ENCODE assay signal across 8 cellular contexts in the genomic region with DNA sequence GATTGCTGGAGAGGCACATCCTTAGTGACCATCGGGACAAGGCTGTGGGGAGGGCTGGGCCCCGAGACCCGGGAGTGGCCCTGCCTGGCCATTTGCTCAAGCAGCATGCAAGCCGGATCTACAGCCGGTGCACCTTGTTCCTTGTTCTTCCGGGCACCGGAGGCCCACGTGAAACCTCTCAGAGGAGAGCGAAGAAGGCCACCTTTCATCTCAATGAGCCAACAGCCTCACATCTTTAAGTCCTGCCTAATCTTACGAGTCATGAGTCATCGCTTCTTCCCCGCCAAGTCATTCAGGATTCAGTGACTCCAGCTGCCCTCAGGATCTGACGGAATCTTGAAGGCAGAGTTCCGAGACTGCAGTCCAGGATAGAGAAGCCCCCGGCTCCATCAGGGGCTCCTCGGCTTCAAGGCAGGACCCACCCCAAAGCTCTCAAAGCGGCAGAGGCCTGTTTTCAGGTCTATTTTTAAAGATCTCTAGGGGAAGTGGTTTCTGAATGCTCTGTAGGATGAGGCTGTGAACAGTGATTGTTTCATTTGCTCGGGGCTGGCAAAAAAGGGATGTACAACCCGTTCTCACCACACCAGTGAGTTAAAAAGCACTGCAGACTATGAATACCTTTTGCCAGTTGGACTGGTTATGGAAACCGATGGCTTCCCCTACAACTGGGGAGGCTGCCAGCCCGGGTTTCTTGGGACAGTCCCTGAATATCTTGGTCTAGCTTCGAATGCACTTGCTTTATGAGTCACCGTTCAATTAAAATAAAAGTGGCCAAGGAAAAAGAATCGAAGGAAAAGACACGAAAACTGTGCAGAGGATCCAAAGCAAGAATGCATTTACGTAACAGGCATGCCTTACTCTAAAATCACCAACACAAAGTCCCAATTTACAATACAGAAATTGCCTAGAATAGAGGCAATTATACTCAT. TPM values are rescaled to one million over a fixed set of nuclear protein-coding genes. Genes with fewer than 3 reads are reported as not detected.
DNase-seq lines count a peak whose midpoint lies in the region; ATAC-seq, FAIRE-seq and TF ChIP-seq lines count a peak whose summit lies in the region.

No MANE protein-coding gene starts in this region.

- FAIRE-seq in HepG2 (lab: Jason Lieb, UNC) = no peak

- POLR2A ChIA-PET in HepG2 (lab: Yijun Ruan, JAX) = interaction anchor here (1.1 to 1.6 kb wide), 2 partner anchors 14 to 31 kb away, joined by 6 read pairs; no protein-coding TSS in a partner anchor

- DNase-seq in CD4-positive, CD25-positive, alpha-beta regulatory T cell = peak; percentile 37 to 89 (median 85)
- peak in 34 of 61 donors; percentile 7 to 74 (median 29) for DNase-seq in caudate nucleus (lab: John Stamatoyannopoulos, UW)
- no peak for DNase-seq in HepG2 (ENCODE audit: low spot score)
- DNase-seq in stimulated activated CD4-positive, alpha-beta T cell treated with anti-CD3 and anti-CD28 coated beads, Interleukin-4, amount 100 ng/mL, for 48 hours (ENCODE audit: low read depth in 2 of 2) = peak; percentile 23 to 49
- no peak for DNase-seq in NCI-H748 (lab: John Stamatoyannopoulos, UW; ENCODE audit: unreplicated experiment)

- no peaks in the 10 kb centered on the region for H4K20me1 ChIP-seq in HepG2 (ENCODE audit: insufficient read depth, low read length)

- H3K9me3 ChIP-seq in CD4-positive, CD25-positive, alpha-beta regulatory T cell (ENCODE audit: control insufficient read depth in 2 of 2, low read length in 2 of 2) = no peaks in the 10 kb centered on the region
- no peaks in the 10 kb centered on the region for H3K9me3 ChIP-seq in HepG2 (ENCODE audit: low read length)

- TF ChIP-seq EP300 in HepG2 (IDR thresholded peaks at IDR 0.05; ENCODE audit: low read depth in 2 of 2, low read length in 2 of 2) (no peak), HepG2 (CRISPR knock-in tag; IDR thresholded peaks at IDR 0.05; ENCODE audit: borderline replicate concordance) (no peak)

- no peaks in the 10 kb centered on the region for H3K36me3 ChIP-seq in CD4-positive, CD25-positive, alpha-beta regulatory T cell (ENCODE audit: control insufficient read depth, insufficient read depth, low read length)
- no peaks in the 10 kb centered on the region for H3K36me3 ChIP-seq in HepG2 (replicated peaks in 1 of 2; ENCODE audit: control insufficient read depth in 1 of 2, insufficient read depth in 2 of 2, low read length in 2 of 2)

- H3K4me3 ChIP-seq in CD4-positive, CD25-positive, alpha-beta regulatory T cell (ENCODE audit: low read depth, low read length) = peak overlapping the region; percentile 77
- H3K4me3 ChIP-seq in WI38 (ENCODE audit: low read depth, low read length) (peak overlapping the region; percentile 44), HepG2 (replicated peaks in 1 of 3; ENCODE audit: insufficient read depth in 1 of 3, low read depth in 2 of 3, low read length in 3 of 3) (no peak overlapping the region)

- BruUV-seq in HepG2 (replicated peaks; lab: Mats Ljungman, UMichigan) = no TSS peak

- WGBS in HepG2 (ENCODE audit: low lambda C conversion rate) = 67% methylated on average over 21 of the region's 26 CpGs

- in situ Hi-C loops in HepG2 (cut with HindIII; ENCODE audit: extremely low pct_ligation_motif_present, low pct_unique_long_range_greater_than_20kb) = no loop called here

- TF ChIP-seq RAD21 in HepG2 (CRISPR knock-in tag; IDR thresholded peaks at IDR 0.05) = no peak

- peak overlapping the region; percentile 40 to 94 (median 90) for H3K4me3 Mint-ChIP-seq in CD4-positive, CD25-positive, alpha-beta regulatory T cell

- CTCF ChIA-PET in HepG2 (lab: Yijun Ruan, JAX; ENCODE audit: low intra/inter-chr PET ratio, low total read pairs) = no interaction called here

- no peak for TF ChIP-seq POLR2A in HepG2 (IDR thresholded peaks at IDR 0.05; ENCODE audit: insufficient read depth in 1 of 2, low read depth in 2 of 2, low read length in 2 of 2)

- H3K9ac ChIP-seq in HepG2 (ENCODE audit: insufficient read depth, low read depth, low read length) = no peak overlapping the region

- peaks cover 13 to 69% (median 36%) of the 10 kb centered on the region in 4 donors for H3K4me1 Mint-ChIP-seq in CD4-positive, CD25-positive, alpha-beta regulatory T cell

- H3K27ac ChIP-seq in CD4-positive, CD25-positive, alpha-beta regulatory T cell (ENCODE audit: insufficient read depth, low read length, poor library complexity, severe bottlenecking) = peak overlapping the region; percentile 89
- H3K27ac ChIP-seq in caudate nucleus (ENCODE audit: low read depth, low read length) (peak overlapping the region; percentile 76), HepG2 (ENCODE audit: extremely low read length, insufficient read depth, low read length) (no peak overlapping the region)

- no peak overlapping the region for H2AFZ ChIP-seq in HepG2 (ENCODE audit: low read length)

- TF ChIP-seq CTCF in WI38 (IDR thresholded peaks at IDR 0.05; ENCODE audit: low read depth, low read length) (no peak), HepG2 (CRISPR knock-in tag; IDR thresholded peaks at IDR 0.05) (no peak)

- peak; percentile 91 to 92 for ATAC-seq in CD4-positive, CD25-positive, alpha-beta regulatory T cell (ENCODE audit: low read depth in 2 of 2)
- peak; percentile 74 for ATAC-seq in GM19463 (IDR thresholded peaks at IDR 0.05; ENCODE audit: unreplicated experiment)
- peak; percentile 43 for ATAC-seq in HG03575 (IDR thresholded peaks at IDR 0.05; ENCODE audit: extremely low read depth, insufficient number of reproducible peaks, low FRiP score, unreplicated experiment)
- ATAC-seq in HepG2 = no peak

- no peaks in the 10 kb centered on the region for H3K36me3 Mint-ChIP-seq in CD4-positive, CD25-positive, alpha-beta regulatory T cell

- H3K4me2 ChIP-seq in HepG2 (ENCODE audit: low read depth, low read length) = no peak overlapping the region

- peaks cover 6% of the 10 kb centered on the region for H3K27me3 Mint-ChIP-seq in CD4-positive, CD25-positive, alpha-beta regulatory T cell

- no peaks in the 10 kb centered on the region for H3K9me3 Mint-ChIP-seq in CD4-positive, CD25-positive, alpha-beta regulatory T cell

- no peaks in the 10 kb centered on the region for H3K27me3 ChIP-seq in CD4-positive, CD25-positive, alpha-beta regulatory T cell (ENCODE audit: control insufficient read depth, insufficient read depth, low read length)
- no peaks in the 10 kb centered on the region for H3K27me3 ChIP-seq in HepG2 (ENCODE audit: control insufficient read depth in 1 of 2, insufficient read depth in 2 of 2, low read length in 2 of 2)

- no peaks in the 10 kb centered on the region for H3K79me2 ChIP-seq in HepG2 (ENCODE audit: insufficient read depth, low read length)

- H3K4me1 ChIP-seq in CD4-positive, CD25-positive, alpha-beta regulatory T cell (ENCODE audit: control insufficient read depth, insufficient read depth, low read length, poor library complexity, severe bottlenecking) = peaks cover 29% of the 10 kb centered on the region
- peaks cover 76% of the 10 kb centered on the region for H3K4me1 ChIP-seq in HepG2 (ENCODE audit: insufficient read depth, low read length)

- H3K27ac Mint-ChIP-seq in CD4-positive, CD25-positive, alpha-beta regulatory T cell = peak overlapping the region; percentile 95 to 99 (median 98)

- intact Hi-C loops in HepG2 (cut with micrococcal nuclease; ENCODE audit: unreplicated experiment) = no loop called here

TF ChIP-seq in HepG2, 621 proteins besides CTCF, POLR2A, EP300 and RAD21 (continues in another document):
- TF ChIP-seq FOSL2 (CRISPR knock-in tag; IDR thresholded peaks at IDR 0.05) = 0 out of 2 replicates have a peak, but pooled peaks have one; percentile 18
- no peak for TF ChIP-seq ESRRA (CRISPR knock-in tag; IDR thresholded peaks at IDR 0.05; ENCODE audit: low read depth)
- 0 out of 2 replicates have a peak, but pooled peaks have one; percentile 31 for TF ChIP-seq MAX (IDR thresholded peaks at IDR 0.05)
- no peak for TF ChIP-seq ZFP90 (CRISPR knock-in tag; IDR thresholded peaks at IDR 0.05; ENCODE audit: borderline replicate concordance)
- no peak for TF ChIP-seq ZNF629 (CRISPR knock-in tag; conservative IDR thresholded peaks at IDR 0.05)
- TF ChIP-seq RBAK (CRISPR knock-in tag; IDR thresholded peaks at IDR 0.05) = 0 out of 2 replicates have a peak, but pooled peaks have one; percentile 40

RNA-seq across cellular contexts. Expression of gene ECHDC3, which starts 57.2 kb away (rescaled TPM):
- 0.47 TPM for total RNA-seq in CD4-positive, CD25-positive, alpha-beta regulatory T cell
- polyA plus RNA-seq in CD4-positive, CD25-positive, alpha-beta regulatory T cell = 1 to 10 TPM in 1 of 4 donors, under 1 TPM in 3; 0.10 to 1.1 (median 0.47) TPM
- total RNA-seq in HepG2 (2016; rRNA removed; fragmentation: Illumina TruSeq; extraction: Trizol) = not detected in 2 replicates
- total RNA-seq in HepG2 (2016; cell fraction: cytosol; rRNA removed; fragmentation: Illumina TruSeq; extraction: Trizol; ENCODE audit: low read depth) = not detected in 2 replicates
- total RNA-seq in HepG2 (2016; cell fraction: insoluble cytoplasmic fraction; rRNA removed; fragmentation: Illumina TruSeq; extraction: Trizol) = 0.13 TPM in 1 of 2 replicates, not detected in the other
- total RNA-seq in HepG2 (2016; cell fraction: membrane; rRNA removed; fragmentation: Illumina TruSeq; extraction: Trizol) = not detected in 2 replicates
- total RNA-seq in HepG2 (2016; cell fraction: nucleus; rRNA removed; fragmentation: Illumina TruSeq; extraction: Trizol) = not detected in 2 replicates
- polyA plus RNA-seq in HepG2 (2011; rRNA removed) = not detected in 2 replicates
- polyA plus RNA-seq in HepG2 (2011; cell fraction: cytosol; rRNA removed) = not detected in 2 replicates
- polyA plus RNA-seq in HepG2 (2011; cell fraction: nucleus; rRNA removed) = not detected in 2 replicates
- not detected in 2 replicates for polyA plus RNA-seq in HepG2 (2012)
- not detected in 2 replicates for polyA plus RNA-seq in HepG2 (2016; cell fraction: cytosol; fragmentation: Illumina TruSeq; extraction: Trizol; ENCODE audit: low read depth)
- polyA plus RNA-seq in HepG2 (2016; cell fraction: insoluble cytoplasmic fraction; fragmentation: Illumina TruSeq; extraction: Trizol; ENCODE audit: low read depth) = not detected in 2 replicates
- polyA plus RNA-seq in HepG2 (2016; cell fraction: membrane; fragmentation: Illumina TruSeq; extraction: Trizol; ENCODE audit: low read depth) = not detected in 2 replicates
- not detected in 2 replicates for polyA plus RNA-seq in HepG2 (2016; cell fraction: nucleus; fragmentation: Illumina TruSeq; extraction: Trizol; ENCODE audit: insufficient read depth, low read depth)
- polyA minus RNA-seq in HepG2 (2011; rRNA and poly(A)+ RNA removed; ENCODE audit: low replicate concordance) = 2.3 TPM in 1 of 2 replicates, not detected in the other
- polyA minus RNA-seq in HepG2 (2011; cell fraction: cytosol; rRNA and poly(A)+ RNA removed) = not detected in 2 replicates
- polyA minus RNA-seq in HepG2 (2011; cell fraction: nucleus; rRNA and poly(A)+ RNA removed) = not detected in 2 replicates

Comparison
In these comparisons a context has a peak if more than half of its experiments do, and no peak if none do; other contexts are left out.
1. DNase-seq: peak in CD4-positive, CD25-positive, alpha-beta regulatory T cell (3 of 3), caudate nucleus (34 of 61) and stimulated activated CD4-positive, alpha-beta T cell treated with anti-CD3 and anti-CD28 coated beads, Interleukin-4, amount 100 ng/mL, for 48 hours (2 of 2); none in HepG2 (single experiment) and NCI-H748 (single experiment).
2. H3K4me3 ChIP-seq: peak in CD4-positive, CD25-positive, alpha-beta regulatory T cell (single experiment) and WI38 (single experiment); none in HepG2 (0 of 3).